8 cellular contexts compared by ENCODE assay signal in genomic region chr16:2983706-2984136, GRCh38. TPM values are rescaled to one million over a fixed set of nuclear protein-coding genes. Genes with fewer than 3 reads are reported as not detected.
DNase-seq lines count a peak whose midpoint lies in the region; ATAC-seq and TF ChIP-seq lines count a peak whose summit lies in the region.

No MANE protein-coding gene starts in this region.

- H3K4me2 ChIP-seq in IMR-90 (ENCODE audit: low read depth, low read length) = peak overlapping the region; percentile 87

- no peak overlapping the region for H2AK5ac ChIP-seq in IMR-90 (ENCODE audit: low read depth, low read length)

- no peaks in the 10 kb centered on the region for H4K20me1 ChIP-seq in IMR-90 (ENCODE audit: insufficient read depth, low read length)

- H3K56ac ChIP-seq in IMR-90 (ENCODE audit: extremely low read depth, insufficient read depth, low read length) = no peak overlapping the region

- peak overlapping the region in 1 of 2 experiments; percentile 86; a peak in 1 of 4 replicates for H4K8ac ChIP-seq in IMR-90 (ENCODE audit: low read depth in 2 of 2, low read length in 2 of 2)

- peaks cover 12% of the 10 kb centered on the region for H3K4me1 Mint-ChIP-seq in type B pancreatic cell (ENCODE audit: unreplicated experiment)

- in situ Hi-C loops in IMR-90 (cut with MboI; ENCODE audit: low sequenced_read_pairs) = no loop called here

- no peak overlapping the region for H2BK15ac ChIP-seq in IMR-90 (ENCODE audit: low read depth, low read length)

- no peaks in the 10 kb centered on the region for H3K36me3 ChIP-seq in IMR-90 (ENCODE audit: control insufficient read depth, insufficient read depth, low read length)
- H3K36me3 ChIP-seq in RWPE2 (ENCODE audit: low read depth) = peaks cover 4% of the 10 kb centered on the region
- H3K36me3 ChIP-seq in ovary = no peaks in the 10 kb centered on the region

- peak; percentile 77 for TF ChIP-seq RAD21 in IMR-90 (IDR thresholded peaks at IDR 0.05; ENCODE audit: low read length)

- DNase-seq in GM04503 (ENCODE audit: low read depth) (peak; percentile 27), IMR-90 (peak; percentile 69), RWPE2 (ENCODE audit: low spot score) (no peak), foreskin keratinocyte (peak; percentile 43 to 71), ovary (peak; percentile 65 to 89 (median 80)), type B pancreatic cell (ENCODE audit: extremely low spot score, unreplicated experiment) (peak; percentile 91)
- DNase-seq in activated effector memory CD4-positive, alpha-beta T cell treated with anti-CD3 and anti-CD28 coated beads, Interleukin-2, amount 50 U/mL, for 16 hours = peak; percentile 90

- peak overlapping the region; percentile 28 for H2AK9ac ChIP-seq in IMR-90 (replicated peaks; ENCODE audit: low read depth, low read length, poor library complexity)

- peak overlapping the region; percentile 70 for H3K4ac ChIP-seq in IMR-90 (ENCODE audit: low read depth, low read length)

- peak overlapping the region; percentile 83; the same call in 1 of the 2 replicates for H3K14ac ChIP-seq in IMR-90 (replicated peaks; ENCODE audit: low read depth, low read length)

- no peak overlapping the region for H2BK20ac ChIP-seq in IMR-90 (ENCODE audit: low read depth, low read length)

- BruUV-seq in IMR-90 (replicated peaks; lab: Mats Ljungman, UMichigan) = no TSS peak

- H2AFZ ChIP-seq in IMR-90 (replicated peaks; ENCODE audit: low read length, poor library complexity) = peak overlapping the region; percentile 97

- H3K27ac ChIP-seq in IMR-90 (ENCODE audit: insufficient read depth, low read length) = no peak overlapping the region; the same call in 1 of the 2 replicates
- H3K27ac ChIP-seq in RWPE2 (ENCODE audit: poor library complexity, severe bottlenecking) = peak overlapping the region; percentile 71
- H3K27ac ChIP-seq in foreskin keratinocyte = peak overlapping the region; percentile 54
- H3K27ac ChIP-seq in ovary = no peak overlapping the region

- H3K4me3 ChIP-seq in IMR-90 (ENCODE audit: insufficient read depth, low read depth, low read length) (peak overlapping the region; percentile 18), RWPE2 (ENCODE audit: severe bottlenecking) (peak overlapping the region; percentile 19), ovary (no peak overlapping the region)

- no peak overlapping the region for H2BK5ac ChIP-seq in IMR-90 (ENCODE audit: low read depth, low read length, poor library complexity, severe bottlenecking)

- ATAC-seq in IMR-90 (ENCODE audit: low read depth) = peak; percentile 79
- ATAC-seq in RWPE2 (ENCODE audit: low read depth) = peak; percentile 59
- peak; percentile 59 for ATAC-seq in foreskin keratinocyte
- no peak for ATAC-seq in GM18873 (IDR thresholded peaks at IDR 0.05; ENCODE audit: low FRiP score, unreplicated experiment)

- peak overlapping the region; percentile 58 for H3K4me3 Mint-ChIP-seq in type B pancreatic cell

- no peak for TF ChIP-seq EP300 in ovary (IDR thresholded peaks at IDR 0.05)

- TF ChIP-seq CTCF in IMR-90 (conservative IDR thresholded peaks at IDR 0.05; ENCODE audit: low read depth, low read length) (peak; percentile 94), RWPE2 (IDR thresholded peaks at IDR 0.05; ENCODE audit: poor library complexity, severe bottlenecking) (peak; percentile 95), foreskin keratinocyte (conservative IDR thresholded peaks at IDR 0.05) (peak; percentile 99), ovary (IDR thresholded peaks at IDR 0.05) (peak; percentile 78 to 87 (median 86)), type B pancreatic cell (conservative IDR thresholded peaks at IDR 0.05) (peak; percentile 95)

- no peak overlapping the region for H3K18ac ChIP-seq in IMR-90 (ENCODE audit: low read depth, low read length)

- no peaks in the 10 kb centered on the region for H3K9me3 Mint-ChIP-seq in type B pancreatic cell

- no peak overlapping the region for H4K91ac ChIP-seq in IMR-90 (ENCODE audit: insufficient read depth, low read depth, low read length)

- H3K4me1 ChIP-seq in IMR-90 (ENCODE audit: control insufficient read depth, insufficient read depth, low read length) (peaks cover 6% of the 10 kb centered on the region), RWPE2 (ENCODE audit: insufficient read depth, poor library complexity, severe bottlenecking) (peaks cover 8% of the 10 kb centered on the region), foreskin keratinocyte (peaks cover 3% of the 10 kb centered on the region), ovary (ENCODE audit: insufficient read depth) (peaks cover 8% of the 10 kb centered on the region)

- H4K5ac ChIP-seq in IMR-90 (ENCODE audit: low read depth, low read length) = peak overlapping the region; percentile 58

- H3K23ac ChIP-seq in IMR-90 (ENCODE audit: low read depth, low read length) = no peak overlapping the region

- no peaks in the 10 kb centered on the region for H3K27me3 Mint-ChIP-seq in type B pancreatic cell

- H3K36me3 Mint-ChIP-seq in type B pancreatic cell = no peaks in the 10 kb centered on the region

- H3K9ac ChIP-seq in IMR-90 (ENCODE audit: low read depth, low read length) = no peak overlapping the region

- H3K9me1 ChIP-seq in IMR-90 (ENCODE audit: insufficient read depth, low read length) = 0 out of 2 replicates have a peak, but pooled peaks cover 4% of the 10 kb centered on the region

- POLR2A ChIA-PET in IMR-90 (lab: Charles Lee; ENCODE audit: unreplicated experiment) = no interaction called here

- peaks cover 8 to 15% of the 10 kb centered on the region in 2 experiments for H3K79me1 ChIP-seq in IMR-90 (ENCODE audit: low read depth in 1 of 2, low read length in 2 of 2)

- no peak overlapping the region for H2BK120ac ChIP-seq in IMR-90 (ENCODE audit: low read depth, low read length)

- H3K27me3 ChIP-seq in IMR-90 (ENCODE audit: control insufficient read depth, insufficient read depth, low read length) (peaks cover 4% of the 10 kb centered on the region; the same call in 1 of the 2 replicates), RWPE2 (ENCODE audit: insufficient read depth, poor library complexity, severe bottlenecking) (no peaks in the 10 kb centered on the region), foreskin keratinocyte (no peaks in the 10 kb centered on the region), ovary (no peaks in the 10 kb centered on the region)

- intact Hi-C loops in IMR-90 (cut with micrococcal nuclease) = loop anchor here (1.0 kb wide), 1 partner anchor 39 kb away; no protein-coding TSS in a partner anchor
- intact Hi-C loops in ovary (cut with DNase I) = no loop called here

- H3K27ac Mint-ChIP-seq in type B pancreatic cell = peak overlapping the region; percentile 83

- TF ChIP-seq POLR2A in IMR-90 (IDR thresholded peaks at IDR 0.05; ENCODE audit: low read depth, low read length) = 0 out of 2 replicates have a peak, but pooled peaks have one; percentile 28
- TF ChIP-seq POLR2A in ovary (IDR thresholded peaks at IDR 0.05) = no peak

- no peaks in the 10 kb centered on the region for H3K9me3 ChIP-seq in IMR-90 (ENCODE audit: control insufficient read depth, insufficient read depth, low read length)
- no peaks in the 10 kb centered on the region for H3K9me3 ChIP-seq in RWPE2 (ENCODE audit: severe bottlenecking)
- H3K9me3 ChIP-seq in ovary = no peaks in the 10 kb centered on the region

- 24% methylated on average over 24 of the region's 42 CpGs; no CpG with 5 or more reads in 1 of the 2 experiments for WGBS in IMR-90 (ENCODE audit: extremely low coverage in 2 of 2, insufficient read length in 1 of 2), 2 experiments
- 8 to 12% (median 9%) methylated on average over 42 of the region's 42 CpGs for WGBS in ovary, 3 donors

- dilution Hi-C loops in IMR-90 (cut with HindIII; ENCODE audit: low sequenced_read_pairs, unreplicated experiment) = no loop called here

- CTCF ChIA-PET in IMR-90 (lab: Yijun Ruan, JAX) = no interaction called here

RNA-seq across cellular contexts. Expression of gene PKMYT1, which starts 3.5 kb away (rescaled TPM):
- total RNA-seq in IMR-90 (2012; rRNA removed) = 1.8 and 2.8 TPM in 2 replicates
- 14.9 and 18.7 TPM in 2 replicates for polyA plus RNA-seq in IMR-90 (2012; rRNA removed)
- polyA plus RNA-seq in IMR-90 (2012; cell fraction: cytosol; rRNA removed) = 17.0 and 20.3 TPM in 2 replicates
- 21.6 and 96.5 TPM in 2 replicates for polyA plus RNA-seq in IMR-90 (2012; cell fraction: nucleus; rRNA removed; ENCODE audit: low replicate concordance)
- 82.0 and 99.7 TPM in 2 replicates for total RNA-seq in foreskin keratinocyte
- 122 and 142 TPM in 2 replicates for polyA plus RNA-seq in foreskin keratinocyte
- total RNA-seq in ovary = 1 to 10 TPM in 3 of 7 donors, under 1 TPM in 2, not detected in 2; 0.23 to 2.6 (median 1.1) TPM
- polyA plus RNA-seq in ovary = under 1 TPM in 1 of 2 donors, not detected in 1; 0.52 TPM
- total RNA-seq in type B pancreatic cell (ENCODE audit: low replicate concordance) = 25.1 and 42.3 TPM in 2 replicates

RNA-seq across cellular contexts. Expression of gene PAQR4, which starts 14.6 kb away (rescaled TPM):
- total RNA-seq in IMR-90 (2012; rRNA removed) = 2.2 TPM in 2 replicates
- 10.0 and 10.1 TPM in 2 replicates for polyA plus RNA-seq in IMR-90 (2012; rRNA removed)
- polyA plus RNA-seq in IMR-90 (2012; cell fraction: cytosol; rRNA removed) = 8.9 and 10.0 TPM in 2 replicates
- polyA plus RNA-seq in IMR-90 (2012; cell fraction: nucleus; rRNA removed; ENCODE audit: low replicate concordance) = 7.4 and 19.4 TPM in 2 replicates
- total RNA-seq in foreskin keratinocyte = 29.6 and 32.8 TPM in 2 replicates
- 35.4 and 35.6 TPM in 2 replicates for polyA plus RNA-seq in foreskin keratinocyte
- total RNA-seq in ovary = 1 to 10 TPM in 4 of 7 donors, under 1 TPM in 3; 0.30 to 5.7 (median 2.4) TPM
- polyA plus RNA-seq in ovary = 1 to 10 TPM; 1.4 to 1.5 TPM
- total RNA-seq in type B pancreatic cell (ENCODE audit: low replicate concordance) = 18.1 and 23.8 TPM in 2 replicates

RNA-seq across cellular contexts. Expression of gene KREMEN2, which starts 19.6 kb away (rescaled TPM):
- total RNA-seq in IMR-90 (2012; rRNA removed) (not detected in 2 replicates), foreskin keratinocyte (8.5 and 12.0 TPM in 2 replicates), ovary (under 1 TPM in 4 of 7 donors, not detected in 3; 0.18 to 0.57 (median 0.23) TPM), type B pancreatic cell (ENCODE audit: low replicate concordance) (4.5 and 7.7 TPM in 2 replicates)
- polyA plus RNA-seq in IMR-90 (2012; rRNA removed) (0.03 and 0.11 TPM in 2 replicates), foreskin keratinocyte (10.7 and 14.5 TPM in 2 replicates), ovary (not detected)
- 0.09 and 0.18 TPM in 2 replicates for polyA plus RNA-seq in IMR-90 (2012; cell fraction: cytosol; rRNA removed)
- 0.03 and 0.30 TPM in 2 replicates for polyA plus RNA-seq in IMR-90 (2012; cell fraction: nucleus; rRNA removed; ENCODE audit: low replicate concordance)

RNA-seq across cellular contexts. Expression of gene CLDN9, which starts 29.0 kb away (rescaled TPM):
- total RNA-seq in IMR-90 (2012; rRNA removed) = not detected in 2 replicates
- polyA plus RNA-seq in IMR-90 (2012; rRNA removed) = 0.05 TPM in 1 of 2 replicates, not detected in the other
- 0.03 TPM in 1 of 2 replicates, not detected in the other for polyA plus RNA-seq in IMR-90 (2012; cell fraction: cytosol; rRNA removed)
- 0.15 and 0.82 TPM in 2 replicates for polyA plus RNA-seq in IMR-90 (2012; cell fraction: nucleus; rRNA removed; ENCODE audit: low replicate concordance)
- not detected in 2 replicates for total RNA-seq in foreskin keratinocyte
- polyA plus RNA-seq in foreskin keratinocyte = 0.06 TPM in 1 of 2 replicates, not detected in the other
- total RNA-seq in ovary = under 1 TPM in 4 of 7 donors, not detected in 3; 0.11 to 0.24 (median 0.19) TPM
- not detected for polyA plus RNA-seq in ovary
- total RNA-seq in type B pancreatic cell (ENCODE audit: low replicate concordance) = 0.99 and 3.4 TPM in 2 replicates

RNA-seq across cellular contexts. Expression of gene CLDN6, which starts 34.3 kb away (rescaled TPM):
- total RNA-seq in IMR-90 (2012; rRNA removed) (not detected in 2 replicates), foreskin keratinocyte (0.11 and 0.14 TPM in 2 replicates), ovary (1 to 10 TPM in 1 of 7 donors, not detected in 6; 1.8 TPM), type B pancreatic cell (ENCODE audit: low replicate concordance) (98.9 and 243 TPM in 2 replicates)
- polyA plus RNA-seq in IMR-90 (2012; rRNA removed) (0.07 and 0.14 TPM in 2 replicates), foreskin keratinocyte (0.16 and 0.28 TPM in 2 replicates), ovary (not detected)
- 0.16 TPM in 2 replicates for polyA plus RNA-seq in IMR-90 (2012; cell fraction: cytosol; rRNA removed)
- 0.31 and 0.32 TPM in 2 replicates for polyA plus RNA-seq in IMR-90 (2012; cell fraction: nucleus; rRNA removed; ENCODE audit: low replicate concordance)

Comparison
In these comparisons a context has a peak if more than half of its experiments do, and no peak if none do; other contexts are left out.
1. H3K27ac ChIP-seq: peak in RWPE2 (single experiment) and foreskin keratinocyte (single experiment); none in IMR-90 (single experiment) and ovary (0 of 2).
2. Peak in every context shown above with its lines, with median percentiles within 50 percentile points of each other: CTCF ChIP-seq.